ENCODE assay signal across 9 cellular contexts in genomic region chr20:25136643-25137559, GRCh38. TPM values are rescaled to one million over a fixed set of nuclear protein-coding genes. Genes with fewer than 3 reads are reported as not detected.
DNase-seq lines count a peak whose midpoint lies in the region; ATAC-seq and TF ChIP-seq lines count a peak whose summit lies in the region.
"Had no signal": no experiment of that assay in that cellular context is flagged by ENCODE, and none has a peak within 500 bp of the region (broad histone marks: within the 10 kb centered on the region; RNA-seq: fewer than 3 reads in every experiment).

No MANE protein-coding gene starts in this region.

- H3K4me3 Mint-ChIP-seq in stimulated activated memory B cell treated with anti-CD40 and anti-IgM and Interleukin-4, amounts not matched to agents 10 μg/mL and 1 μg/mL and 100 μg/mL, for 72 hours = no peak overlapping the region
- H3K4me3 Mint-ChIP-seq in activated T-helper 2 cell treated with anti-CD3 and anti-CD28 coated beads, Interferon-gamma antibody, Interleukin-2, Interleukin-4, amounts not matched to agents 10 μg/mL and 5 μg/mL and 100 μg/mL, durations not matched to agents 14 hours and 24 hours and 36 hours (ENCODE audit: low read depth) = no peak overlapping the region
- H3K4me3 Mint-ChIP-seq: activated CD4-positive, alpha-beta memory T cell treated with anti-CD3 and anti-CD28 coated beads, Interleukin-2, amount 10 ng/mL, durations not matched to agents 7 days and 5 days had no signal

- TF ChIP-seq POLR2A in HCT116 (IDR thresholded peaks at IDR 0.05; ENCODE audit: borderline replicate concordance, extremely low read depth, insufficient read depth, insufficient read length) = no peak

- H3K27me3 ChIP-seq in HCT116 (ENCODE audit: insufficient read depth, low read length) = no peaks in the 10 kb centered on the region; the same call in 1 of the 2 replicates

- no peaks in the 10 kb centered on the region for H3K9me3 Mint-ChIP-seq in stimulated activated memory B cell treated with anti-CD40 and anti-IgM and Interleukin-4, amounts not matched to agents 10 μg/mL and 1 μg/mL and 100 μg/mL, for 72 hours
- no peaks in the 10 kb centered on the region for H3K9me3 Mint-ChIP-seq in activated T-helper 2 cell treated with anti-CD3 and anti-CD28 coated beads, Interferon-gamma antibody, Interleukin-2, Interleukin-4, amounts not matched to agents 10 μg/mL and 5 μg/mL and 100 μg/mL, durations not matched to agents 14 hours and 24 hours and 36 hours
- H3K9me3 Mint-ChIP-seq: activated CD4-positive, alpha-beta memory T cell treated with anti-CD3 and anti-CD28 coated beads, Interleukin-2, amount 10 ng/mL, durations not matched to agents 7 days and 5 days had no signal

- no peaks in the 10 kb centered on the region for H3K4me1 Mint-ChIP-seq in stimulated activated memory B cell treated with anti-CD40 and anti-IgM and Interleukin-4, amounts not matched to agents 10 μg/mL and 1 μg/mL and 100 μg/mL, for 72 hours
- H3K4me1 Mint-ChIP-seq in activated T-helper 2 cell treated with anti-CD3 and anti-CD28 coated beads, Interferon-gamma antibody, Interleukin-2, Interleukin-4, amounts not matched to agents 10 μg/mL and 5 μg/mL and 100 μg/mL, durations not matched to agents 14 hours and 24 hours and 36 hours (ENCODE audit: low read depth) = no peaks in the 10 kb centered on the region
- H3K4me1 Mint-ChIP-seq: activated CD4-positive, alpha-beta memory T cell treated with anti-CD3 and anti-CD28 coated beads, Interleukin-2, amount 10 ng/mL, durations not matched to agents 7 days and 5 days had no signal

- ATAC-seq in HCT116 (peak; percentile 88), GM21528 (IDR thresholded peaks at IDR 0.05; ENCODE audit: low FRiP score, unreplicated experiment) (no peak)
- peak; percentile 13 for ATAC-seq in stimulated activated memory B cell treated with anti-CD40 and anti-IgM and Interleukin-4, amounts not matched to agents 10 μg/mL and 1 μg/mL and 100 μg/mL, for 72 hours

- TF ChIP-seq CTCF in HCT116 (IDR thresholded peaks at IDR 0.05 in 2 of 3, conservative IDR thresholded peaks at IDR 0.05 in 1 of 3; ENCODE audit: borderline replicate concordance in 1 of 3, insufficient read depth in 1 of 3, low read depth in 2 of 3, low read length in 2 of 3) = no peak

- H3K27ac Mint-ChIP-seq in stimulated activated memory B cell treated with anti-CD40 and anti-IgM and Interleukin-4, amounts not matched to agents 10 μg/mL and 1 μg/mL and 100 μg/mL, for 72 hours = no peak overlapping the region
- no peak overlapping the region for H3K27ac Mint-ChIP-seq in activated T-helper 2 cell treated with anti-CD3 and anti-CD28 coated beads, Interferon-gamma antibody, Interleukin-2, Interleukin-4, amounts not matched to agents 10 μg/mL and 5 μg/mL and 100 μg/mL, durations not matched to agents 14 hours and 24 hours and 36 hours
- H3K27ac Mint-ChIP-seq: activated CD4-positive, alpha-beta memory T cell treated with anti-CD3 and anti-CD28 coated beads, Interleukin-2, amount 10 ng/mL, durations not matched to agents 7 days and 5 days had no signal

- no peak overlapping the region for H3K9ac ChIP-seq in HCT116 (ENCODE audit: low read length)

- H3K9me2 ChIP-seq in HCT116 (ENCODE audit: insufficient read depth) = no peaks in the 10 kb centered on the region

- peaks cover 16 to 23% of the 10 kb centered on the region in 2 experiments for H3K4me1 ChIP-seq in HCT116 (ENCODE audit: control insufficient read depth in 1 of 2, insufficient read depth in 2 of 2, low read length in 2 of 2)

- H3K4me3 ChIP-seq in HCT116 (replicated peaks in 1 of 2; ENCODE audit: low read depth in 1 of 2, low read length in 2 of 2) = peak overlapping the region in 1 of 2 experiments; percentile 2; a peak in 1 of 4 replicates

- POLR2A ChIA-PET in HCT116 (lab: Charles Lee) = no interaction called here

- peak; percentile 38 for DNase-seq in HCT116 (ENCODE audit: low read depth, low spot score)
- peak; percentile 98 for DNase-seq in astrocyte of the hippocampus (ENCODE audit: low read depth, low spot score)
- peak; percentile 11 to 59 for DNase-seq in hippocampal formation (lab: John Stamatoyannopoulos, UW)
- DNase-seq in activated CD4-positive, alpha-beta T cell treated with anti-CD3 and anti-CD28 coated beads, Interleukin-2, amount 50 U/mL, for 4 hours = no peak
- DNase-seq in stimulated activated naive CD4-positive, alpha-beta T cell (lab: John Stamatoyannopoulos, UW) = no peak
- DNase-seq in activated T-helper 2 cell treated with anti-CD3 and anti-CD28 coated beads, Interferon-gamma antibody, Interleukin-2, Interleukin-4, amounts not matched to agents 10 μg/mL and 5 μg/mL and 100 μg/mL, durations not matched to agents 14 hours and 24 hours and 36 hours (ENCODE audit: low spot score) = no peak
- DNase-seq: activated CD4-positive, alpha-beta memory T cell treated with anti-CD3 and anti-CD28 coated beads, Interleukin-2, amount 10 ng/mL, durations not matched to agents 7 days and 5 days had no signal

- CTCF ChIA-PET in HCT116 (lab: Charles Lee) = interaction anchor here (0.8 kb wide), 1 partner anchor 42 kb away, joined by 3 read pairs; no protein-coding TSS in a partner anchor

- peaks cover 51% of the 10 kb centered on the region for H3K27me3 Mint-ChIP-seq in stimulated activated memory B cell treated with anti-CD40 and anti-IgM and Interleukin-4, amounts not matched to agents 10 μg/mL and 1 μg/mL and 100 μg/mL, for 72 hours
- peaks cover 12% of the 10 kb centered on the region for H3K27me3 Mint-ChIP-seq in activated T-helper 2 cell treated with anti-CD3 and anti-CD28 coated beads, Interferon-gamma antibody, Interleukin-2, Interleukin-4, amounts not matched to agents 10 μg/mL and 5 μg/mL and 100 μg/mL, durations not matched to agents 14 hours and 24 hours and 36 hours (ENCODE audit: low read depth)
- H3K27me3 Mint-ChIP-seq: activated CD4-positive, alpha-beta memory T cell treated with anti-CD3 and anti-CD28 coated beads, Interleukin-2, amount 10 ng/mL, durations not matched to agents 7 days and 5 days had no signal

- BruUV-seq in HCT116 (replicated peaks; lab: Mats Ljungman, UMichigan) = no TSS peak

- intact Hi-C loops in HCT116 (cut with micrococcal nuclease) = no loop called here
- intact Hi-C loops in activated T-helper 2 cell treated with anti-CD3 and anti-CD28 coated beads, Interferon-gamma antibody, Interleukin-2, Interleukin-4, amounts not matched to agents 10 μg/mL and 5 μg/mL and 100 μg/mL, durations not matched to agents 14 hours and 24 hours and 36 hours (cut with micrococcal nuclease) = no loop called here

- H2AFZ ChIP-seq in HCT116 (ENCODE audit: low read depth, low read length, poor library complexity, severe bottlenecking) = peak overlapping the region; percentile 75

- no peaks in the 10 kb centered on the region for H3K79me2 ChIP-seq in HCT116 (ENCODE audit: insufficient read depth, low read length)

- H3K4me2 ChIP-seq in HCT116 (ENCODE audit: low read length) = peak overlapping the region; percentile 55

- H3K36me3 Mint-ChIP-seq in stimulated activated memory B cell treated with anti-CD40 and anti-IgM and Interleukin-4, amounts not matched to agents 10 μg/mL and 1 μg/mL and 100 μg/mL, for 72 hours = no peaks in the 10 kb centered on the region
- no peaks in the 10 kb centered on the region for H3K36me3 Mint-ChIP-seq in activated T-helper 2 cell treated with anti-CD3 and anti-CD28 coated beads, Interferon-gamma antibody, Interleukin-2, Interleukin-4, amounts not matched to agents 10 μg/mL and 5 μg/mL and 100 μg/mL, durations not matched to agents 14 hours and 24 hours and 36 hours (ENCODE audit: low read depth)

- H4K20me1 ChIP-seq in HCT116 (ENCODE audit: insufficient read depth) = no peaks in the 10 kb centered on the region

- no peaks in the 10 kb centered on the region for H3K9me3 ChIP-seq in HCT116 (ENCODE audit: control insufficient read depth in 1 of 2, insufficient read depth in 1 of 2, low read depth in 1 of 2, low read length in 2 of 2)

- no peaks in the 10 kb centered on the region for H3K36me3 ChIP-seq in HCT116 (ENCODE audit: control insufficient read depth in 1 of 2, insufficient read depth in 2 of 2, low read length in 2 of 2)

- TF ChIP-seq RAD21 in HCT116 (IDR thresholded peaks at IDR 0.05; ENCODE audit: low read depth) = no peak

- RAD21 ChIA-PET in HCT116 (lab: Charles Lee; ENCODE audit: low non-redundant PET in 1 of 2, low total read pairs in 2 of 2, uncharacterized antibody in 2 of 2, unreplicated experiment in 2 of 2) = no interaction called here

- H3K27ac ChIP-seq in HCT116 (ENCODE audit: low read depth, low read length) = peak overlapping the region; percentile 52; the same call in 1 of the 2 replicates

TF ChIP-seq in HCT116, 20 proteins besides CTCF, POLR2A, EP300 and RAD21 (continues in another document):
- no peak for TF ChIP-seq EZH2 (IDR thresholded peaks at IDR 0.05)
- no peak for TF ChIP-seq ZBTB33 (IDR thresholded peaks at IDR 0.05; ENCODE audit: extremely low read depth, insufficient replicate concordance, low read length)
- no peak for TF ChIP-seq ZFX (IDR thresholded peaks at IDR 0.05)
- peak; percentile 73; the same call in 1 of the 2 replicates for TF ChIP-seq MAX (IDR thresholded peaks at IDR 0.05)

RNA-seq across cellular contexts. Expression of gene VSX1, which starts 55.0 kb away (rescaled TPM):
- total RNA-seq in HCT116 (2021; ENCODE audit: unreplicated experiment) = not detected
- polyA plus RNA-seq in HCT116 (2012) = not detected in 2 replicates
- not detected in 2 replicates for total RNA-seq in activated T-helper 2 cell treated with anti-CD3 and anti-CD28 coated beads, Interferon-gamma antibody, Interleukin-2, Interleukin-4, amounts not matched to agents 10 μg/mL and 5 μg/mL and 100 μg/mL, durations not matched to agents 14 hours and 24 hours and 36 hours
- total RNA-seq: activated CD4-positive, alpha-beta memory T cell treated with anti-CD3 and anti-CD28 coated beads, Interleukin-2, amount 10 ng/mL, durations not matched to agents 7 days and 5 days had no signal

RNA-seq across cellular contexts. Expression of gene ENTPD6, which starts 58.6 kb away (rescaled TPM):
- total RNA-seq in HCT116 (2021; ENCODE audit: unreplicated experiment) = 89.2 TPM
- 85.5 and 101 TPM in 2 replicates for polyA plus RNA-seq in HCT116 (2012)
- total RNA-seq in activated T-helper 2 cell treated with anti-CD3 and anti-CD28 coated beads, Interferon-gamma antibody, Interleukin-2, Interleukin-4, amounts not matched to agents 10 μg/mL and 5 μg/mL and 100 μg/mL, durations not matched to agents 14 hours and 24 hours and 36 hours = 48.8 and 49.1 TPM in 2 replicates

Comparison
In these comparisons a context has a peak if more than half of its experiments do, and no peak if none do; other contexts are left out.
1. DNase-seq: peak in HCT116 (single experiment), astrocyte of the hippocampus (single experiment) and hippocampal formation (2 of 2); none in activated CD4-positive, alpha-beta T cell treated with anti-CD3 and anti-CD28 coated beads, Interleukin-2, amount 50 U/mL, for 4 hours (0 of 2), stimulated activated naive CD4-positive, alpha-beta T cell (0 of 6) and activated T-helper 2 cell treated with anti-CD3 and anti-CD28 coated beads, Interferon-gamma antibody, Interleukin-2, Interleukin-4, amounts not matched to agents 10 μg/mL and 5 μg/mL and 100 μg/mL, durations not matched to agents 14 hours and 24 hours and 36 hours (single experiment).